Comparison of ENCODE assay signal across 9 cellular contexts in the genomic region with DNA sequence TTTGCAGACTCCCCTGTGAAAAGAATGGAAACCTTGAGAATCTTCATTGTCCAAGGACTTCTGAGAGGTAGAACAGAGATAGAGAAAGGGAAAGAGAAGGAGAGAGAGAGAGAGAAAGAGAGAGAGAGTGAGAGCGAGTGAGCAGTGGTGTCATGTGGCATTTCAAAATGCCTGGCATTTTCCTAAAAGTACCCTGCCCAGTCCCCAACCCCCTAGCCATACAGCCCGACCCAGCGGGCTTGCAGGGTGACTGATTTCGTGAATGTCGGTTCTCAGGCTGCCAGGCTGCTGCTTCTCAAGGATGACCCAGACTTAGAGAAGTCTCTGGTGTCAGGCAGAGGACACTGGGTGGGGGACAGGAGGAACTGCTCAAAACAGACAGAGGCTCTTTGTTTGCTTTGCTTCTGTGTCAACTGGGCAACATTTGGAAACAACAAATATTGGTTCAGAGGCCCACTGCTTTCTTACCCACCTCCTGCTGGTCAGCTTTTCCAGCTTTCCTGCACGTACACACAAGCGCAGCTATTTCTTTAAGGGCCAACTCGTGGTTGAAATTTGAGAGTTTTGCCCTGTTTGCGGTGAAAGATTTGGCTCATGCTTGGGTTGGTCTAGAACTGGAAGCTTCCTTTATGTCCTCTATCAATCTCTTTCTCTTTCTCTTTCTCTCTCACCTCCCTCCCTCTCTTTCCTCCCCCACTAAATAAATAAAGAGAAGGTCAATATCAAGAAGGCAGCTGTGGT. TPM values are rescaled to one million over a fixed set of nuclear protein-coding genes. Genes with fewer than 3 reads are reported as not detected.
DNase-seq lines count a peak whose midpoint lies in the region; ATAC-seq and TF ChIP-seq lines count a peak whose summit lies in the region.
"Had no signal": no experiment of that assay in that cellular context is flagged by ENCODE, and none has a peak within 500 bp of the region (broad histone marks: within the 10 kb centered on the region; RNA-seq: fewer than 3 reads in every experiment).

No MANE protein-coding gene starts in this region.

- peaks cover 13 to 30% of the 10 kb centered on the region in 2 donors for H3K27me3 Mint-ChIP-seq in natural killer cell treated with Interleukin-12 subunit alpha and Interleukin-12 subunit beta and Interleukin-15 and Interleukin-18, amount 100 ng/mL, for 72 hours

- H3K27me3 ChIP-seq in dorsolateral prefrontal cortex, result no peaks in the 10 kb centered on the region

- no peaks in the 10 kb centered on the region for H3K4me1 Mint-ChIP-seq in natural killer cell treated with Interleukin-12 subunit alpha and Interleukin-12 subunit beta and Interleukin-15 and Interleukin-18, amount 100 ng/mL, for 72 hours (ENCODE audit: low read depth in 2 of 2)

- peaks cover 2% of the 10 kb centered on the region for H3K9me3 Mint-ChIP-seq in natural killer cell treated with Interleukin-12 subunit alpha and Interleukin-12 subunit beta and Interleukin-15 and Interleukin-18, amount 100 ng/mL, for 72 hours

- H3K36me3 Mint-ChIP-seq in natural killer cell treated with Interleukin-12 subunit alpha and Interleukin-12 subunit beta and Interleukin-15 and Interleukin-18, amount 100 ng/mL, for 72 hours, result peaks cover under 1% of the 10 kb centered on the region

- peak in 6 of 56 donors; percentile 5 to 38 (median 18) for TF ChIP-seq CTCF in dorsolateral prefrontal cortex (IDR thresholded peaks at IDR 0.05 in 54 of 56, conservative IDR thresholded peaks at IDR 0.05 in 2 of 56; ENCODE audit: low read depth in 1 of 56, partially characterized antibody in 56 of 56)

- DNase-seq in NCI-H2196 (lab: John Stamatoyannopoulos, UW; ENCODE audit: unreplicated experiment) (peak; percentile 68), dorsolateral prefrontal cortex (no peak), retina (peak; percentile 70), SIG-M5 (lab: John Stamatoyannopoulos, UW) (no peak)
- DNase-seq in stimulated activated CD4-positive, alpha-beta T cell treated with anti-CD3 and anti-CD28 coated beads, Interleukin-1b, Interleukin-23, amount 100 ng/mL, for 48 hours, result no peak
- no peak for DNase-seq in natural killer cell treated with Interleukin-12 subunit alpha and Interleukin-12 subunit beta and Interleukin-15 and Interleukin-18, amount 100 ng/mL, for 72 hours (ENCODE audit: low spot score)

- H3K4me3 Mint-ChIP-seq in natural killer cell treated with Interleukin-12 subunit alpha and Interleukin-12 subunit beta and Interleukin-15 and Interleukin-18, amount 100 ng/mL, for 72 hours, result no peak overlapping the region

- H3K4me3 ChIP-seq in dorsolateral prefrontal cortex, result peak overlapping the region in 25 of 59 donors; percentile 0 to 49 (median 19)
- H3K4me3 ChIP-seq: SJSA1 had no signal

- no peak overlapping the region for H3K27ac Mint-ChIP-seq in natural killer cell treated with Interleukin-12 subunit alpha and Interleukin-12 subunit beta and Interleukin-15 and Interleukin-18, amount 100 ng/mL, for 72 hours

- intact Hi-C loops in dorsolateral prefrontal cortex (cut with DNase I), result loop anchor here in 1 of 2 donors (10.0 kb wide), 1 partner anchor 168 kb away; a partner anchor contains a TSS

- peak; percentile 58 for ATAC-seq in GM18511 (IDR thresholded peaks at IDR 0.05; ENCODE audit: unreplicated experiment)
- ATAC-seq in HG02571 (IDR thresholded peaks at IDR 0.05; ENCODE audit: unreplicated experiment), result no peak
- ATAC-seq in natural killer cell treated with Interleukin-12 subunit alpha and Interleukin-12 subunit beta and Interleukin-15 and Interleukin-18, amount 100 ng/mL, for 72 hours, result no peak

- H3K27ac ChIP-seq in dorsolateral prefrontal cortex, result peak overlapping the region; percentile 30 to 100 (median 98)
- H3K27ac ChIP-seq: SJSA1 had no signal

RNA-seq across cellular contexts. Expression of a gene that starts 3.7 kb away (rescaled TPM):
- total RNA-seq in dorsolateral prefrontal cortex, result 1,000 to 10,000 TPM in 77 of 120 experiments, 100 to 1,000 TPM in 43; 152 to 7,650 (median 1,218) TPM
- total RNA-seq in natural killer cell treated with Interleukin-12 subunit alpha and Interleukin-12 subunit beta and Interleukin-15 and Interleukin-18, amount 100 ng/mL, for 72 hours, result under 1 TPM; 0.78 to 0.98 TPM
- total RNA-seq: SJSA1 had no signal

Comparison
In these comparisons a context has a peak if more than half of its experiments do, and no peak if none do; other contexts are left out.
1. DNase-seq: peak in NCI-H2196 (single experiment) and retina (single experiment); none in dorsolateral prefrontal cortex (0 of 10), stimulated activated CD4-positive, alpha-beta T cell treated with anti-CD3 and anti-CD28 coated beads, Interleukin-1b, Interleukin-23, amount 100 ng/mL, for 48 hours (single experiment), SIG-M5 (single experiment) and natural killer cell treated with Interleukin-12 subunit alpha and Interleukin-12 subunit beta and Interleukin-15 and Interleukin-18, amount 100 ng/mL, for 72 hours (single experiment).
2. RNA of a gene that starts 3.7 kb away (total RNA-seq): 152 to 7,650 TPM in dorsolateral prefrontal cortex; 0.78 to 0.98 TPM in natural killer cell treated with Interleukin-12 subunit alpha and Interleukin-12 subunit beta and Interleukin-15 and Interleukin-18, amount 100 ng/mL, for 72 hours; every median in the first group is over 10 times any median in the second.